ENCODE assay signal across 10 cellular contexts in genomic region chr4:173360587-173361221, GRCh38. TPM values are rescaled to one million over a fixed set of nuclear protein-coding genes. Genes with fewer than 3 reads are reported as not detected.
A peak's percentile ranks its signal among the peaks of the same experiment; 100 is the strongest.
DNase-seq lines count a peak whose midpoint lies in the region; ATAC-seq, FAIRE-seq and TF ChIP-seq lines count a peak whose summit lies in the region.
"Had no signal": no experiment of that assay in that cellular context is flagged by ENCODE, and none has a peak within 500 bp of the region (broad histone marks: within the 10 kb centered on the region; RNA-seq: fewer than 3 reads in every experiment).

No MANE protein-coding gene starts in this region.

- intact Hi-C loops in tibial artery (cut with DNase I; ENCODE audit: low total_unique reads), result no loop called here
- intact Hi-C loops in aorta (cut with DNase I), result no loop called here

- H3K4me3 ChIP-seq in bronchial epithelial cell (ENCODE audit: low read depth, low read length), result no peak overlapping the region
- no peak overlapping the region for H3K4me3 ChIP-seq in tibial artery
- no peak overlapping the region for H3K4me3 ChIP-seq in aorta (ENCODE audit: low read length in 2 of 2)

- no peaks in the 10 kb centered on the region for H3K27me3 Mint-ChIP-seq in osteocyte (ENCODE audit: unreplicated experiment)

- H3K27ac ChIP-seq in tibial artery, result no peak overlapping the region
- H3K27ac ChIP-seq in aorta (ENCODE audit: low read depth in 1 of 2, low read length in 2 of 2), result no peak overlapping the region

- no peaks in the 10 kb centered on the region for H3K9me3 ChIP-seq in tibial artery
- peaks cover 2% of the 10 kb centered on the region for H3K9me3 ChIP-seq in aorta (ENCODE audit: control insufficient read depth, low read length)

- no peaks in the 10 kb centered on the region for H3K4me1 Mint-ChIP-seq in osteocyte (ENCODE audit: unreplicated experiment)

- H3K9me3 Mint-ChIP-seq in osteocyte (ENCODE audit: unreplicated experiment), result no peaks in the 10 kb centered on the region
- H3K9me3 Mint-ChIP-seq: activated naive CD8-positive, alpha-beta T cell treated with anti-CD3 and anti-CD28 coated beads, Interleukin-2, amount 10 ng/mL, durations not matched to agents 7 days and 5 days had no signal

- DNase-seq in DMS53 (lab: John Stamatoyannopoulos, UW) (peak; percentile 9), DMS53 treated with DMSO at 0.1 percent for 48 hours (lab: John Stamatoyannopoulos, UW; ENCODE audit: unreplicated experiment) (no peak), Kasumi-1 (lab: John Stamatoyannopoulos, UW) (peak; percentile 44 to 77), bronchial epithelial cell (ENCODE audit: low read depth) (peak; percentile 14), osteocyte (ENCODE audit: extremely low spot score, unreplicated experiment) (no peak), tibial artery (no peak), aorta (no peak)
- DNase-seq: activated naive CD8-positive, alpha-beta T cell treated with anti-CD3 and anti-CD28 coated beads, Interleukin-2, amount 10 ng/mL, durations not matched to agents 7 days and 5 days had no signal

- no peak overlapping the region for H3K27ac Mint-ChIP-seq in osteocyte (ENCODE audit: unreplicated experiment)
- H3K27ac Mint-ChIP-seq: activated naive CD8-positive, alpha-beta T cell treated with anti-CD3 and anti-CD28 coated beads, Interleukin-2, amount 10 ng/mL, durations not matched to agents 7 days and 5 days had no signal

- 54 to 58% methylated on average over 5 of the region's 5 CpGs for WGBS in aorta, 2 donors

- no peaks in the 10 kb centered on the region for H3K36me3 ChIP-seq in bronchial epithelial cell (ENCODE audit: control insufficient read depth, insufficient read depth, low read length)
- H3K36me3 ChIP-seq in tibial artery, result no peaks in the 10 kb centered on the region
- H3K36me3 ChIP-seq in aorta (ENCODE audit: control insufficient read depth in 1 of 2, insufficient read depth in 2 of 2, low read length in 1 of 2), result no peaks in the 10 kb centered on the region

- TF ChIP-seq CTCF in bronchial epithelial cell (IDR thresholded peaks at IDR 0.05; ENCODE audit: insufficient read depth, low read length, severe bottlenecking) (peak; percentile 20), osteocyte (IDR thresholded peaks at IDR 0.05) (peak; percentile 58), tibial artery (IDR thresholded peaks at IDR 0.05) (peak in 1 of 2 experiments; percentile 24)

- ATAC-seq in HG02610 (IDR thresholded peaks at IDR 0.05; ENCODE audit: unreplicated experiment) (no peak), aorta (ENCODE audit: low FRiP score) (no peak)

- peaks cover 2% of the 10 kb centered on the region for H3K36me3 Mint-ChIP-seq in osteocyte (ENCODE audit: unreplicated experiment)

- no peak overlapping the region for H3K4me3 Mint-ChIP-seq in osteocyte (ENCODE audit: unreplicated experiment)
- H3K4me3 Mint-ChIP-seq: activated naive CD8-positive, alpha-beta T cell treated with anti-CD3 and anti-CD28 coated beads, Interleukin-2, amount 10 ng/mL, durations not matched to agents 7 days and 5 days had no signal

- H3K27me3 ChIP-seq in bronchial epithelial cell (ENCODE audit: control insufficient read depth, insufficient read depth, low read length) (no peaks in the 10 kb centered on the region), tibial artery (no peaks in the 10 kb centered on the region), aorta (ENCODE audit: control insufficient read depth in 1 of 2, insufficient read depth in 2 of 2, low read length in 1 of 2) (no peaks in the 10 kb centered on the region)

- H3K4me1 ChIP-seq in tibial artery, result peaks cover 0 to 9% (median 0%) of the 10 kb centered on the region in 4 donors
- H3K4me1 ChIP-seq in aorta (ENCODE audit: control insufficient read depth in 1 of 2, insufficient read depth in 2 of 2, low read length in 2 of 2), result no peaks in the 10 kb centered on the region

- FAIRE-seq in bronchial epithelial cell (lab: Jason Lieb, UNC), result no peak

RNA-seq across cellular contexts. Expression of gene SAP30, which starts 10.1 kb away (rescaled TPM):
- 5.9 and 11.1 TPM in 2 replicates for total RNA-seq in bronchial epithelial cell
- total RNA-seq in osteocyte, result 21.8 and 22.8 TPM in 2 replicates
- total RNA-seq in aorta, result 10 to 100 TPM; 33.4 to 34.7 TPM
- 10 to 100 TPM; 19.4 to 25.7 TPM for polyA plus RNA-seq in aorta

RNA-seq across cellular contexts. Expression of gene HMGB2, which starts 26.5 kb away (rescaled TPM):
- 27.9 and 53.8 TPM in 2 replicates for total RNA-seq in bronchial epithelial cell
- 51.7 and 56.3 TPM in 2 replicates for total RNA-seq in osteocyte
- total RNA-seq in aorta, result 10 to 100 TPM; 33.0 to 42.5 TPM
- 10 to 100 TPM; 70.5 to 81.7 TPM for polyA plus RNA-seq in aorta

RNA-seq across cellular contexts. Expression of gene SCRG1, which starts 38.2 kb away (rescaled TPM):
- not detected in 2 replicates for total RNA-seq in bronchial epithelial cell
- 2.2 and 2.6 TPM in 2 replicates for total RNA-seq in osteocyte
- total RNA-seq in aorta, result 10 to 100 TPM; 34.6 to 45.2 TPM
- 10 to 100 TPM; 13.7 to 14.9 TPM for polyA plus RNA-seq in aorta
- total RNA-seq: activated naive CD8-positive, alpha-beta T cell treated with anti-CD3 and anti-CD28 coated beads, Interleukin-2, amount 10 ng/mL, durations not matched to agents 7 days and 5 days; T-helper 2 cell treated with Interferon-gamma antibody and Interleukin-4, amounts not matched to agents 100 ng/mL and 5 ng/mL, for 36 hours had no signal

Comparison
In these comparisons a context has a peak if more than half of its experiments do, and no peak if none do; other contexts are left out.
1. DNase-seq: peak in DMS53 (single experiment), Kasumi-1 (2 of 2) and bronchial epithelial cell (single experiment); none in DMS53 treated with DMSO at 0.1 percent for 48 hours (single experiment), osteocyte (single experiment), tibial artery (0 of 2) and aorta (0 of 2).